1 cellular context compared by ENCODE assay signal in the genomic region with DNA sequence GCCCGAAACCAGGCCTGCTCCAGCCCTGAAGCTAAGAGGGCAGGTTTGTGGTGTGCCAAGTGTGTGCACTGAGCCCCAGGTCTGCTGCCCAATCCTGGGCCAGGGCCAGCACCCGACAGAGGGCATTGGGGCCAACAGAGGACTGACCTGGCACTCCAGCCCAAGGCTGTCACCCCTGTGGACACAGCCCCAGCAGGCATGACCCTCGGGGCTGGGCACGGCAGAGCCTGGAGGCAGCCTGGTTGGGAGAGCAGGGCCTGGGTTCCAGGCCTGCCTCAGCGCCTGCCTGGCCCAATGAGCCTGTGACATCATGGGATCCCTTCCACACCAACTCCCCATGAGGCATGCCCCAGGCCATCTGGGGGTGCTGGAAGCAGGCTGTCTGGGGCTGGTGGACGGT.
TF ChIP-seq lines count a peak whose summit lies in the region.

No MANE protein-coding gene starts in this region.

TF ChIP-seq in endothelial cell of umbilical vein, 7 proteins besides CTCF, POLR2A, EP300 and RAD21:
- TF ChIP-seq JUN (IDR thresholded peaks at IDR 0.05; ENCODE audit: borderline replicate concordance, insufficient read depth, insufficient read length, low read depth) (no peak), FOS (IDR thresholded peaks at IDR 0.05; ENCODE audit: borderline replicate concordance, insufficient read depth, low read length) (no peak), EZH2 (IDR thresholded peaks at IDR 0.05; ENCODE audit: borderline replicate concordance, low read depth, low read length, severe bottlenecking) (no peak), MYC (IDR thresholded peaks at IDR 0.05; ENCODE audit: low read depth, low read length) (no peak), GATA2 (IDR thresholded peaks at IDR 0.05; ENCODE audit: insufficient read depth, insufficient read length, low read depth, low read length) (no peak), POLR2AphosphoS5 (IDR thresholded peaks at IDR 0.05; ENCODE audit: insufficient read depth, low read depth, low read length) (no peak)
- TF ChIP-seq, protein P1, sequence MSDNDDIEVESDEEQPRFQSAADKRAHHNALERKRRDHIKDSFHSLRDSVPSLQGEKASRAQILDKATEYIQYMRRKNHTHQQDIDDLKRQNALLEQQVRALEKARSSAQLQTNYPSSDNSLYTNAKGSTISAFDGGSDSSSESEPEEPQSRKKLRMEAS (IDR thresholded peaks at IDR 0.05; ENCODE audit: insufficient read depth, insufficient read length), result no peak
